ENCODE assay signal across 15 cellular contexts in the genomic region with DNA sequence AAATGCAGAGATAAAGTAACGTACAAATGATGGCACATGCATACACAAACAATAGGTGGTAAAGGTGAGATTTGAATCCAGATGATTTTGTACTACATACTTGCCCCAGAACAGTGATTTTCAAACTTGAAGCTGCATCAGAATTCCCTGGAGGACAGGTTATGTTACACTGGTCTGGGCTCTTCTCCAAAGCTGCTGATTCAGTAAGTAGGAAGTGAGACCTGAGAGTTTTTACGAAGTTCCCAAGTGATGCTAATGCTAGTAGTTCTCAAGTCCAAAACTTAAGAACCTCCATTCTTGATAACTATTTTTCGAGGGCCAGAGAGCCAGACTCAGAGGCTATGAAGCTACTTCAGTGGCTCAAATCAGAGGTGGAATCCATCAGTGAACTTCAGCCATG.
DNase-seq lines count a peak whose midpoint lies in the region; ATAC-seq, FAIRE-seq and TF ChIP-seq lines count a peak whose summit lies in the region.
"Had no signal": no experiment of that assay in that cellular context is flagged by ENCODE, and none has a peak within 500 bp of the region (broad histone marks: within the 10 kb centered on the region; RNA-seq: fewer than 3 reads in every experiment).

No MANE protein-coding gene starts in this region.

- H3K4me2 ChIP-seq in OCI-LY3 (ENCODE audit: low read length) = 0 out of 2 replicates have a peak overlapping the region, but pooled peaks have one; percentile 20
- H3K4me2 ChIP-seq: BLaER1 had no signal

- H3K36me3 ChIP-seq in OCI-LY3 (replicated peaks; ENCODE audit: low read depth, low read length) = no peaks in the 10 kb centered on the region
- H3K36me3 ChIP-seq: BLaER1 had no signal

- H2AFZ ChIP-seq in OCI-LY3 (ENCODE audit: low read depth, low read length) = no peak overlapping the region

- no peak for FAIRE-seq in GM12891 (lab: Jason Lieb, UNC)
- FAIRE-seq: H1 had no signal

- TF ChIP-seq CTCF in OCI-LY3 (IDR thresholded peaks at IDR 0.05; ENCODE audit: low read depth, low read length) = no peak

- no peaks in the 10 kb centered on the region for H4K20me1 ChIP-seq in OCI-LY3 (ENCODE audit: insufficient read depth, low read length)
- H4K20me1 ChIP-seq: BLaER1 had no signal

- peak; percentile 60 for ATAC-seq in Right ventricle myocardium superior (ENCODE audit: poor library complexity)

- H3K4me1 ChIP-seq in OCI-LY3 (ENCODE audit: low read length) = peaks cover 6% of the 10 kb centered on the region; the same call in 1 of the 2 replicates

- no peaks in the 10 kb centered on the region for H3K27me3 ChIP-seq in OCI-LY3 (ENCODE audit: low read depth, low read length)
- H3K27me3 ChIP-seq: BLaER1 had no signal

- no peaks in the 10 kb centered on the region for H3K9me3 ChIP-seq in OCI-LY3 (ENCODE audit: insufficient read depth, low read length)
- H3K9me3 ChIP-seq: BLaER1 had no signal

- H3K4me3 ChIP-seq in OCI-LY3 (ENCODE audit: low read length) = no peak overlapping the region
- H3K4me3 ChIP-seq: BLaER1 had no signal

- no peaks in the 10 kb centered on the region for H3K79me2 ChIP-seq in OCI-LY3 (ENCODE audit: low read length)

- no peak overlapping the region for H3K27ac ChIP-seq in OCI-LY3 (ENCODE audit: low read length)
- H3K27ac ChIP-seq: BLaER1 had no signal

- no peak for TF ChIP-seq POLR2A in GM12891 (IDR thresholded peaks at IDR 0.05; ENCODE audit: low read depth, low read length)

- intact Hi-C loops in Right ventricle myocardium superior (cut with DNase I) (no loop called here), cardiac septum (cut with DNase I) (no loop called here)

- H3K9ac ChIP-seq in OCI-LY3 (ENCODE audit: low read length) = no peak overlapping the region
- H3K9ac ChIP-seq: BLaER1 had no signal

- DNase-seq in Right ventricle myocardium superior (no peak), cardiac septum (ENCODE audit: low spot score) (no peak), iris pigment epithelial cell (ENCODE audit: low read depth) (peak; percentile 1), GM12891 (ENCODE audit: insufficient read length, low spot score) (no peak), H4 (ENCODE audit: low spot score) (no peak)
- DNase-seq in activated CD4-positive, alpha-beta T cell treated with anti-CD3 and anti-CD28 coated beads, Interleukin-2, amount 50 U/mL, for 48 hours = no peak
- DNase-seq: 8988T; CD4-positive, alpha-beta memory T cell; DMS153; DMS79; GDM1; HCEC 1CT had no signal

TF ChIP-seq in GM12891, 5 proteins besides CTCF, POLR2A, EP300 and RAD21:
- TF ChIP-seq PAX5 (IDR thresholded peaks at IDR 0.05; ENCODE audit: insufficient read depth, low read length, severe bottlenecking) (no peak), POLR2AphosphoS5 (IDR thresholded peaks at IDR 0.05; ENCODE audit: low read depth, low read length) (no peak), SPI1 (IDR thresholded peaks at IDR 0.05; ENCODE audit: low read depth, low read length) (no peak), POU2F2 (IDR thresholded peaks at IDR 0.05; ENCODE audit: low read depth, low read length) (no peak), TAF1 (IDR thresholded peaks at IDR 0.05; ENCODE audit: low read depth, low read length) (no peak)
